Comparison of ENCODE assay signal across 9 cellular contexts in the genomic region with DNA sequence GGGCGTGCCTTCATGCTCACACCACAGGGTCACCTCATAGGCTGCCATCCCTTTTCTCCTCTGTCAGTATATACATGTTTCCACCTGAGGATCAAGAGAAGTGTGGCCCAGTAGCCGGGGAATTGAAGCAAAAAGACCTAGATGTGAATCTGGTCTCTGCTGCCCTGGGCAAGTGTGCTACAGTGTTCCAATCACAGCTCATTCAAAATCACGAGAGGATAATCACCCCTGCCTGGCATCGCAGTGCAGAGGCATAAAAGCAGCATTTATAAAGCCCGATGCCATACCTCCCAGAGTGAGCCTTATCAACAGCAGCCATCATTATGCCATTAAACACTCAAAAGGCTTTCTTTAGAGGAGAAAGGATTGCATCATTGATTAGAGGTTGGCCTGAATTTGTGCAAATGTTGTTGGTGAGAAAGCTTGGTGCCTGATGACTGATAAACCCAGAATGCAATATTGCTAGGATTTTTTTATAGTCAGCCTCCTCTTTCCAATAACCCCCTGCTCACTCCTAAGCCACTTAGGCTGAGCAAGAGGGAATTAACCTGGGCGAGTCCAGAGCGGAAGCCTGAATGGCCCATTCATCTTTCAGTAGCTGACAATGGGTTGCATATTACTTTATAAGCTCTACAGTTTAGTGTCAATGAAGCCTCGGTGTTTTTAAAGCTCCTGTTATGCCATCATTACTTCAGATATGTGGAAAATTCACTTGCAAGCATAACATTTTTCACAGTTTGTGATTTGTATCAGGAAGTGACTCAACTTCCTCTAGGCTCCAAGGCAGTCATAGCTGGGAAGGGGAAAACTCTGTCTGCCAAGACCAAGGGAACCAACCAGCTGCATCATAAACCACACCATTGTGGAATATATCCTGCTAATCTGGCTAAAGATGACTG.
DNase-seq lines count a peak whose midpoint lies in the region; FAIRE-seq and TF ChIP-seq lines count a peak whose summit lies in the region.
"Had no signal": no experiment of that assay in that cellular context is flagged by ENCODE, and none has a peak within 500 bp of the region (broad histone marks: within the 10 kb centered on the region; RNA-seq: fewer than 3 reads in every experiment).

No MANE protein-coding gene starts in this region.

- H3K9ac ChIP-seq in keratinocyte (ENCODE audit: control insufficient read depth, extremely low read depth, insufficient read depth, low read length) (peak overlapping the region; percentile 36), endodermal cell (ENCODE audit: extremely low read depth, low read length, poor library complexity, severe bottlenecking) (no peak overlapping the region)

- H3K27ac ChIP-seq in keratinocyte (ENCODE audit: control insufficient read depth, insufficient read depth, low read length) (peak overlapping the region; percentile 84), vagina (peak overlapping the region; percentile 7), endodermal cell (ENCODE audit: low read depth, low read length) (no peak overlapping the region)

- H3K4me1 Mint-ChIP-seq in endodermal cell: peaks cover 28% of the 10 kb centered on the region
- no peaks in the 10 kb centered on the region for H3K4me1 Mint-ChIP-seq in activated T-helper 1 cell treated with anti-CD3 and anti-CD28 coated beads, Interleukin-12 subunit alpha, Interleukin-12 subunit beta, Interleukin-2, Interleukin-4 antibody, amounts not matched to agents 30 ng/mL and 10 ng/mL and 1 ng/mL, durations not matched to agents 14 hours and 24 hours and 36 hours (ENCODE audit: low read depth)

- peak overlapping the region; percentile 82 for H3K4me2 ChIP-seq in keratinocyte (ENCODE audit: control insufficient read depth, extremely low read depth, insufficient read depth, low read depth, low read length)

- H3K79me2 ChIP-seq in keratinocyte (ENCODE audit: control insufficient read depth, insufficient read depth, low read length): no peaks in the 10 kb centered on the region

- DNase-seq in SKM-1 treated with dmso at 0.1 percent for 144 hours (lab: John Stamatoyannopoulos, UW; ENCODE audit: unreplicated experiment) (peak; percentile 22), SKM-1 (lab: John Stamatoyannopoulos, UW; ENCODE audit: unreplicated experiment) (no peak), amniotic epithelial cell (ENCODE audit: low read depth) (peak; percentile 87), keratinocyte (ENCODE audit: low read depth, low spot score) (no peak), vagina (ENCODE audit: extremely low spot score in 2 of 2) (peak; percentile 64 to 72), endodermal cell (no peak)
- no peak for DNase-seq in activated T-helper 1 cell treated with anti-CD3 and anti-CD28 coated beads, Interleukin-12 subunit alpha, Interleukin-12 subunit beta, Interleukin-2, Interleukin-4 antibody, amounts not matched to agents 30 ng/mL and 10 ng/mL and 1 ng/mL, durations not matched to agents 14 hours and 24 hours and 36 hours (ENCODE audit: low spot score)
- DNase-seq in NK-92 treated with Interleukin-12 subunit alpha and Interleukin-12 subunit beta, amount 100 ng/mL, for 24 hours (lab: John Stamatoyannopoulos, UW): no peak
- DNase-seq: stimulated activated CD4-positive, alpha-beta T cell treated with anti-CD3 and anti-CD28 coated beads, Interleukin-2, amount 100 ng/mL, for 48 hours had no signal

- intact Hi-C loops in vagina (cut with DNase I): no loop called here
- intact Hi-C loops in activated T-helper 1 cell treated with anti-CD3 and anti-CD28 coated beads, Interleukin-12 subunit alpha, Interleukin-12 subunit beta, Interleukin-2, Interleukin-4 antibody, amounts not matched to agents 30 ng/mL and 10 ng/mL and 1 ng/mL, durations not matched to agents 14 hours and 24 hours and 36 hours (cut with micrococcal nuclease): no loop called here

- H4K20me1 ChIP-seq in keratinocyte (ENCODE audit: control insufficient read depth, extremely low read depth, insufficient read depth, low read length): no peaks in the 10 kb centered on the region

- WGBS in endodermal cell (ENCODE audit: insufficient coverage in 1 of 2, insufficient read length in 1 of 2), 2 experiments: 89 to 93% methylated on average over 5 to 8 of the region's 8 CpGs

- H3K4me3 ChIP-seq in keratinocyte (ENCODE audit: control insufficient read depth in 2 of 3, extremely low read depth in 1 of 3, insufficient read depth in 2 of 3, low read depth in 1 of 3, low read length in 3 of 3) (peak overlapping the region in 2 of 3 experiments; percentile 14 to 27), vagina (no peak overlapping the region), endodermal cell (ENCODE audit: low read length) (no peak overlapping the region)

- TF ChIP-seq CTCF in keratinocyte (optimal IDR thresholded peaks at IDR 0.05 in 1 of 3, IDR thresholded peaks at IDR 0.05 in 1 of 3, conservative IDR thresholded peaks at IDR 0.05 in 1 of 3; ENCODE audit: extremely low read depth in 1 of 3, insufficient read depth in 2 of 3, low read length in 3 of 3) (no peak), vagina (IDR thresholded peaks at IDR 0.05) (no peak), endodermal cell (conservative IDR thresholded peaks at IDR 0.05) (no peak)

- H3K9me1 ChIP-seq in keratinocyte (ENCODE audit: control insufficient read depth, extremely low read depth, insufficient read depth, low read length): no peaks in the 10 kb centered on the region

- no peaks in the 10 kb centered on the region for H3K36me3 Mint-ChIP-seq in endodermal cell (ENCODE audit: low read depth)
- H3K36me3 Mint-ChIP-seq in activated T-helper 1 cell treated with anti-CD3 and anti-CD28 coated beads, Interleukin-12 subunit alpha, Interleukin-12 subunit beta, Interleukin-2, Interleukin-4 antibody, amounts not matched to agents 30 ng/mL and 10 ng/mL and 1 ng/mL, durations not matched to agents 14 hours and 24 hours and 36 hours (ENCODE audit: low read depth): no peaks in the 10 kb centered on the region

- H3K36me3 ChIP-seq in keratinocyte (ENCODE audit: control insufficient read depth in 2 of 2, extremely low read depth in 1 of 2, insufficient read depth in 2 of 2, low read length in 2 of 2) (no peaks in the 10 kb centered on the region), vagina (no peaks in the 10 kb centered on the region), endodermal cell (ENCODE audit: control insufficient read depth, insufficient read depth, low read length) (no peaks in the 10 kb centered on the region)

- dilution Hi-C loops in keratinocyte (cut with MboI; ENCODE audit: extremely low pct_ligation_motif_present, low sequenced_read_pairs): no loop called here

- peaks cover 3% of the 10 kb centered on the region for H3K27me3 Mint-ChIP-seq in endodermal cell (ENCODE audit: insufficient read depth)
- peaks cover 2% of the 10 kb centered on the region for H3K27me3 Mint-ChIP-seq in activated T-helper 1 cell treated with anti-CD3 and anti-CD28 coated beads, Interleukin-12 subunit alpha, Interleukin-12 subunit beta, Interleukin-2, Interleukin-4 antibody, amounts not matched to agents 30 ng/mL and 10 ng/mL and 1 ng/mL, durations not matched to agents 14 hours and 24 hours and 36 hours (ENCODE audit: insufficient read depth)

- H2AFZ ChIP-seq in keratinocyte (ENCODE audit: control insufficient read depth, low read length): peak overlapping the region; percentile 80

- H3K9me3 ChIP-seq in keratinocyte (ENCODE audit: control insufficient read depth, low read depth, low read length) (no peaks in the 10 kb centered on the region), vagina (no peaks in the 10 kb centered on the region), endodermal cell (ENCODE audit: control insufficient read depth, low read length) (no peaks in the 10 kb centered on the region)

- H3K27me3 ChIP-seq in keratinocyte (ENCODE audit: control insufficient read depth, extremely low read depth, insufficient read depth, low read length): no peaks in the 10 kb centered on the region
- no peaks in the 10 kb centered on the region for H3K27me3 ChIP-seq in vagina
- H3K27me3 ChIP-seq in endodermal cell (ENCODE audit: control insufficient read depth, insufficient read depth, low read length, poor library complexity, severe bottlenecking): no peaks in the 10 kb centered on the region

- peaks cover 31% of the 10 kb centered on the region for H3K4me1 ChIP-seq in keratinocyte (ENCODE audit: control insufficient read depth, extremely low read depth, insufficient read depth, low read length)
- peaks cover 10% of the 10 kb centered on the region for H3K4me1 ChIP-seq in vagina
- H3K4me1 ChIP-seq in endodermal cell (ENCODE audit: control insufficient read depth, insufficient read depth, low read length): peaks cover 8% of the 10 kb centered on the region

- no peak overlapping the region for H3K27ac Mint-ChIP-seq in endodermal cell
- H3K27ac Mint-ChIP-seq in activated T-helper 1 cell treated with anti-CD3 and anti-CD28 coated beads, Interleukin-12 subunit alpha, Interleukin-12 subunit beta, Interleukin-2, Interleukin-4 antibody, amounts not matched to agents 30 ng/mL and 10 ng/mL and 1 ng/mL, durations not matched to agents 14 hours and 24 hours and 36 hours: no peak overlapping the region

- FAIRE-seq in keratinocyte (lab: Jason Lieb, UNC): peak; percentile 91

- no peak for TF ChIP-seq POLR2A in vagina (IDR thresholded peaks at IDR 0.05)

- H3K9me3 Mint-ChIP-seq in endodermal cell: no peaks in the 10 kb centered on the region
- no peaks in the 10 kb centered on the region for H3K9me3 Mint-ChIP-seq in activated T-helper 1 cell treated with anti-CD3 and anti-CD28 coated beads, Interleukin-12 subunit alpha, Interleukin-12 subunit beta, Interleukin-2, Interleukin-4 antibody, amounts not matched to agents 30 ng/mL and 10 ng/mL and 1 ng/mL, durations not matched to agents 14 hours and 24 hours and 36 hours

- H3K4me3 Mint-ChIP-seq in endodermal cell: no peak overlapping the region
- H3K4me3 Mint-ChIP-seq in activated T-helper 1 cell treated with anti-CD3 and anti-CD28 coated beads, Interleukin-12 subunit alpha, Interleukin-12 subunit beta, Interleukin-2, Interleukin-4 antibody, amounts not matched to agents 30 ng/mL and 10 ng/mL and 1 ng/mL, durations not matched to agents 14 hours and 24 hours and 36 hours: no peak overlapping the region

Comparison
In these comparisons a context has a peak if more than half of its experiments do, and no peak if none do; other contexts are left out.
1. DNase-seq: peak in SKM-1 treated with dmso at 0.1 percent for 144 hours (single experiment), amniotic epithelial cell (single experiment) and vagina (2 of 2); none in SKM-1 (single experiment), keratinocyte (single experiment), endodermal cell (single experiment), activated T-helper 1 cell treated with anti-CD3 and anti-CD28 coated beads, Interleukin-12 subunit alpha, Interleukin-12 subunit beta, Interleukin-2, Interleukin-4 antibody, amounts not matched to agents 30 ng/mL and 10 ng/mL and 1 ng/mL, durations not matched to agents 14 hours and 24 hours and 36 hours (single experiment) and NK-92 treated with Interleukin-12 subunit alpha and Interleukin-12 subunit beta, amount 100 ng/mL, for 24 hours (single experiment).
2. H3K4me3 ChIP-seq: peak in keratinocyte (2 of 3); none in vagina (0 of 2) and endodermal cell (single experiment).